ENCODE assay signal across 1 cellular context in the genomic region with DNA sequence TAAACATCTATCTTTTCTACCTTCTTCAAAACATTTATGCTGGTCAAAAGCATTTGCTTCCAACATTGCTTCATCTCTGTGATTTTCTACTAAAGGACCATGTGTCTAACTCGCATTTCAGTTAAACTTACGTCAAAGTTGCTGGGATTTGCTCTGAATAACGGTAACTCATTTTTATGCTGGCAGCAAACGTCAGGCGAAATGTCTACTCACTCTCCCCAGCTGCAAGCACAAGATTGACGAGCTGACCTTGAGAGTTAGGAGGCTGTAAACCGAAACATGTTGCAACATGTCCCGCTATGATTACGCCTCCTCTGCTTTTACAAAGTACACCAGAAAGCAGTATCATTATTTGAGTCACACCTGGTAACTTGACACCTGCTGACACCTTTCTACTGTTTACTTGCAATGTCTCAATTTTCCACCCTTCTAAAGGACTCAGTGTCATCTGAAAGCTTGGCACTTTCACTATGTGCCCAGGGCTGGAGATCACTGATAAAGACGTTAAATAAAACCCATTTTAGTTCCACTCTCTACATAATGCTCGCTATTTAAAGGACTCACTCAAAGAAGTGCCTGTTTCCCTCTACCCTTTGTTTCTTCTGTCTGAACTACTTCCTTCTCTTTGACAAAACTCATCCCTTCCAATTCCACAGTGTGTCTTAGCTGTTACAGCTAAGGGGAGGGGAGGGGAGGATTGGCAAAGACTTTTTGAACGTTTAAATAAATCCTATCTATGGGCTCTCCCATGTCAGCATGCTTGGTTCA.
TF ChIP-seq lines count a peak whose summit lies in the region.

No MANE protein-coding gene starts in this region.

TF ChIP-seq in HepG2, 621 proteins besides CTCF, POLR2A, EP300 and RAD21 (continued from another document and continues in another):
- TF ChIP-seq, protein P1, sequence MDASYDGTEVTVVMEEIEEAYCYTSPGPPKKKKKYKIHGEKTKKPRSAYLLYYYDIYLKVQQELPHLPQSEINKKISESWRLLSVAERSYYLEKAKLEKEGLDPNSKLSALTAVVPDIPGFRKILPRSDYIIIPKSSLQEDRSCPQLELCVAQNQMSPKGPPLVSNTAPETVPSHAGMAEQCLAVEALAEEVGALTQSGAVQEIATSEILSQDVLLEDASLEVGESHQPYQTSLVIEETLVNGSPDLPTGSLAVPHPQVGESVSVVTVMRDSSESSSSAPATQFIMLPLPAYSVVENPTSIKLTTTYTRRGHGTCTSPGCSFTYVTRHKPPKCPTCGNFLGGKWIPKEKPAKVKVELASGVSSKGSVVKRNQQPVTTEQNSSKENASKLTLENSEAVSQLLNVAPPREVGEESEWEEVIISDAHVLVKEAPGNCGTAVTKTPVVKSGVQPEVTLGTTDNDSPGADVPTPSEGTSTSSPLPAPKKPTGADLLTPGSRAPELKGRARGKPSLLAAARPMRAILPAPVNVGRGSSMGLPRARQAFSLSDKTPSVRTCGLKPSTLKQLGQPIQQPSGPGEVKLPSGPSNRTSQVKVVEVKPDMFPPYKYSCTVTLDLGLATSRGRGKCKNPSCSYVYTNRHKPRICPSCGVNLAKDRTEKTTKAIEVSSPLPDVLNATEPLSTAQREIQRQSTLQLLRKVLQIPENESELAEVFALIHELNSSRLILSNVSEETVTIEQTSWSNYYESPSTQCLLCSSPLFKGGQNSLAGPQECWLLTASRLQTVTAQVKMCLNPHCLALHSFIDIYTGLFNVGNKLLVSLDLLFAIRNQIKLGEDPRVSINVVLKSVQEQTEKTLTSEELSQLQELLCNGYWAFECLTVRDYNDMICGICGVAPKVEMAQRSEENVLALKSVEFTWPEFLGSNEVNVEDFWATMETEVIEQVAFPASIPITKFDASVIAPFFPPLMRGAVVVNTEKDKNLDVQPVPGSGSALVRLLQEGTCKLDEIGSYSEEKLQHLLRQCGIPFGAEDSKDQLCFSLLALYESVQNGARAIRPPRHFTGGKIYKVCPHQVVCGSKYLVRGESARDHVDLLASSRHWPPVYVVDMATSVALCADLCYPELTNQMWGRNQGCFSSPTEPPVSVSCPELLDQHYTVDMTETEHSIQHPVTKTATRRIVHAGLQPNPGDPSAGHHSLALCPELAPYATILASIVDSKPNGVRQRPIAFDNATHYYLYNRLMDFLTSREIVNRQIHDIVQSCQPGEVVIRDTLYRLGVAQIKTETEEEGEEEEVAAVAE (CRISPR knock-in tag; IDR thresholded peaks at IDR 0.05; ENCODE audit: borderline replicate concordance), result peak; percentile 79
- TF ChIP-seq ZNF451 (CRISPR knock-in tag; IDR thresholded peaks at IDR 0.05) (no peak), LCORL (IDR thresholded peaks at IDR 0.05) (no peak), LCORL (CRISPR knock-in tag; IDR thresholded peaks at IDR 0.05) (peak; percentile 91), NR2F6 (IDR thresholded peaks at IDR 0.05) (no peak), NR2F6 (CRISPR knock-in tag; IDR thresholded peaks at IDR 0.05) (peak; percentile 41; the same call in 1 of the 2 replicates), SRSF4 (IDR thresholded peaks at IDR 0.05; ENCODE audit: low read depth, low read length, poor library complexity, severe bottlenecking) (no peak), AGO1 (IDR thresholded peaks at IDR 0.05; ENCODE audit: low read depth, low read length, poor library complexity, severe bottlenecking) (no peak), ZNF251 (CRISPR knock-in tag; IDR thresholded peaks at IDR 0.05) (no peak), PRPF4 (IDR thresholded peaks at IDR 0.05; ENCODE audit: low read depth, low read length, poor library complexity, severe bottlenecking) (no peak), RBFOX2 (IDR thresholded peaks at IDR 0.05; ENCODE audit: low read depth, low read length) (0 out of 2 replicates have a peak, but pooled peaks have one; percentile 19), ELF4 (CRISPR knock-in tag; IDR thresholded peaks at IDR 0.05; ENCODE audit: borderline replicate concordance) (no peak; the same call in 1 of the 2 replicates), ZMYM3 (CRISPR knock-in tag; IDR thresholded peaks at IDR 0.05) (peak; percentile 50; the same call in 1 of the 2 replicates), JUN (CRISPR knock-in tag; IDR thresholded peaks at IDR 0.05) (no peak), TOPORS (CRISPR knock-in tag; IDR thresholded peaks at IDR 0.05) (0 out of 2 replicates have a peak, but pooled peaks have one; percentile 26), ATF7-NPFF (CRISPR knock-in tag; IDR thresholded peaks at IDR 0.05; ENCODE audit: low read depth) (no peak), RCOR2 (CRISPR knock-in tag; IDR thresholded peaks at IDR 0.05) (peak; percentile 42; the same call in 1 of the 2 replicates), TMF1 (CRISPR knock-in tag; IDR thresholded peaks at IDR 0.05; ENCODE audit: low read depth) (no peak), SP2 (CRISPR knock-in tag; IDR thresholded peaks at IDR 0.05) (no peak), RBM22 (optimal IDR thresholded peaks at IDR 0.05; ENCODE audit: low read length) (no peak), REPIN1 (CRISPR knock-in tag; IDR thresholded peaks at IDR 0.05; ENCODE audit: borderline replicate concordance, low read depth) (peak; percentile 86; the same call in 1 of the 2 replicates), ZIK1 (CRISPR knock-in tag; IDR thresholded peaks at IDR 0.05; ENCODE audit: borderline replicate concordance, low read depth) (no peak), SP4 (CRISPR knock-in tag; IDR thresholded peaks at IDR 0.05) (no peak), ZNF3 (CRISPR knock-in tag; IDR thresholded peaks at IDR 0.05) (no peak), ZNF770 (CRISPR knock-in tag; IDR thresholded peaks at IDR 0.05) (no peak), PRDM10 (CRISPR knock-in tag; IDR thresholded peaks at IDR 0.05; ENCODE audit: low read depth) (0 out of 2 replicates have a peak, but pooled peaks have one; percentile 22), KDM6A (CRISPR knock-in tag; IDR thresholded peaks at IDR 0.05; ENCODE audit: low read depth) (no peak), NFATC3 (CRISPR knock-in tag; IDR thresholded peaks at IDR 0.05) (no peak), NFE2 (CRISPR knock-in tag; IDR thresholded peaks at IDR 0.05) (no peak), SAP130 (CRISPR knock-in tag; IDR thresholded peaks at IDR 0.05; ENCODE audit: low read depth) (peak; percentile 71), IRF1 (CRISPR knock-in tag; IDR thresholded peaks at IDR 0.05; ENCODE audit: low read depth) (no peak)
- TF ChIP-seq, protein P2, sequence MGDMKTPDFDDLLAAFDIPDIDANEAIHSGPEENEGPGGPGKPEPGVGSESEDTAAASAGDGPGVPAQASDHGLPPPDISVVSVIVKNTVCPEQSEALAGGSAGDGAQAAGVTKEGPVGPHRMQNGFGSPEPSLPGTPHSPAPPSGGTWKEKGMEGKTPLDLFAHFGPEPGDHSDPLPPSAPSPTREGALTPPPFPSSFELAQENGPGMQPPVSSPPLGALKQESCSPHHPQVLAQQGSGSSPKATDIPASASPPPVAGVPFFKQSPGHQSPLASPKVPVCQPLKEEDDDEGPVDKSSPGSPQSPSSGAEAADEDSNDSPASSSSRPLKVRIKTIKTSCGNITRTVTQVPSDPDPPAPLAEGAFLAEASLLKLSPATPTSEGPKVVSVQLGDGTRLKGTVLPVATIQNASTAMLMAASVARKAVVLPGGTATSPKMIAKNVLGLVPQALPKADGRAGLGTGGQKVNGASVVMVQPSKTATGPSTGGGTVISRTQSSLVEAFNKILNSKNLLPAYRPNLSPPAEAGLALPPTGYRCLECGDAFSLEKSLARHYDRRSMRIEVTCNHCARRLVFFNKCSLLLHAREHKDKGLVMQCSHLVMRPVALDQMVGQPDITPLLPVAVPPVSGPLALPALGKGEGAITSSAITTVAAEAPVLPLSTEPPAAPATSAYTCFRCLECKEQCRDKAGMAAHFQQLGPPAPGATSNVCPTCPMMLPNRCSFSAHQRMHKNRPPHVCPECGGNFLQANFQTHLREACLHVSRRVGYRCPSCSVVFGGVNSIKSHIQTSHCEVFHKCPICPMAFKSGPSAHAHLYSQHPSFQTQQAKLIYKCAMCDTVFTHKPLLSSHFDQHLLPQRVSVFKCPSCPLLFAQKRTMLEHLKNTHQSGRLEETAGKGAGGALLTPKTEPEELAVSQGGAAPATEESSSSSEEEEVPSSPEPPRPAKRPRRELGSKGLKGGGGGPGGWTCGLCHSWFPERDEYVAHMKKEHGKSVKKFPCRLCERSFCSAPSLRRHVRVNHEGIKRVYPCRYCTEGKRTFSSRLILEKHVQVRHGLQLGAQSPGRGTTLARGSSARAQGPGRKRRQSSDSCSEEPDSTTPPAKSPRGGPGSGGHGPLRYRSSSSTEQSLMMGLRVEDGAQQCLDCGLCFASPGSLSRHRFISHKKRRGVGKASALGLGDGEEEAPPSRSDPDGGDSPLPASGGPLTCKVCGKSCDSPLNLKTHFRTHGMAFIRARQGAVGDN (CRISPR knock-in tag; IDR thresholded peaks at IDR 0.05), result no peak
- TF ChIP-seq, protein P3, sequence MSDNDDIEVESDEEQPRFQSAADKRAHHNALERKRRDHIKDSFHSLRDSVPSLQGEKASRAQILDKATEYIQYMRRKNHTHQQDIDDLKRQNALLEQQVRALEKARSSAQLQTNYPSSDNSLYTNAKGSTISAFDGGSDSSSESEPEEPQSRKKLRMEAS (IDR thresholded peaks at IDR 0.05), result peak; percentile 36; the same call in 1 of the 2 replicates
- TF ChIP-seq, protein P4, sequence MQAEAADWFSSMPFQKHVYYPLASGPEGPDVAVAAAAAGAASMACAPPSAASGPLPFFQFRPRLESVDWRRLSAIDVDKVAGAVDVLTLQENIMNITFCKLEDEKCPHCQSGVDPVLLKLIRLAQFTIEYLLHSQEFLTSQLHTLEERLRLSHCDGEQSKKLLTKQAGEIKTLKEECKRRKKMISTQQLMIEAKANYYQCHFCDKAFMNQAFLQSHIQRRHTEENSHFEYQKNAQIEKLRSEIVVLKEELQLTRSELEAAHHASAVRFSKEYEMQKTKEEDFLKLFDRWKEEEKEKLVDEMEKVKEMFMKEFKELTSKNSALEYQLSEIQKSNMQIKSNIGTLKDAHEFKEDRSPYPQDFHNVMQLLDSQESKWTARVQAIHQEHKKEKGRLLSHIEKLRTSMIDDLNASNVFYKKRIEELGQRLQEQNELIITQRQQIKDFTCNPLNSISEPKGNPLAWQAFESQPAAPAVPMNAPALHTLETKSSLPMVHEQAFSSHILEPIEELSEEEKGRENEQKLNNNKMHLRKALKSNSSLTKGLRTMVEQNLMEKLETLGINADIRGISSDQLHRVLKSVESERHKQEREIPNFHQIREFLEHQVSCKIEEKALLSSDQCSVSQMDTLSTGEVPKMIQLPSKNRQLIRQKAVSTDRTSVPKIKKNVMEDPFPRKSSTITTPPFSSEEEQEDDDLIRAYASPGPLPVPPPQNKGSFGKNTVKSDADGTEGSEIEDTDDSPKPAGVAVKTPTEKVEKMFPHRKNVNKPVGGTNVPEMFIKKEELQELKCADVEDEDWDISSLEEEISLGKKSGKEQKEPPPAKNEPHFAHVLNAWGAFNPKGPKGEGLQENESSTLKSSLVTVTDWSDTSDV (CRISPR knock-in tag; IDR thresholded peaks at IDR 0.05), result no peak
- TF ChIP-seq, protein P5, sequence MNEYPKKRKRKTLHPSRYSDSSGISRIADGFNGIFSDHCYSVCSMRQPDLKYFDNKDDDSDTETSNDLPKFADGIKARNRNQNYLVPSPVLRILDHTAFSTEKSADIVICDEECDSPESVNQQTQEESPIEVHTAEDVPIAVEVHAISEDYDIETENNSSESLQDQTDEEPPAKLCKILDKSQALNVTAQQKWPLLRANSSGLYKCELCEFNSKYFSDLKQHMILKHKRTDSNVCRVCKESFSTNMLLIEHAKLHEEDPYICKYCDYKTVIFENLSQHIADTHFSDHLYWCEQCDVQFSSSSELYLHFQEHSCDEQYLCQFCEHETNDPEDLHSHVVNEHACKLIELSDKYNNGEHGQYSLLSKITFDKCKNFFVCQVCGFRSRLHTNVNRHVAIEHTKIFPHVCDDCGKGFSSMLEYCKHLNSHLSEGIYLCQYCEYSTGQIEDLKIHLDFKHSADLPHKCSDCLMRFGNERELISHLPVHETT (CRISPR knock-in tag; conservative IDR thresholded peaks at IDR 0.05), result no peak
- TF ChIP-seq, protein P6, sequence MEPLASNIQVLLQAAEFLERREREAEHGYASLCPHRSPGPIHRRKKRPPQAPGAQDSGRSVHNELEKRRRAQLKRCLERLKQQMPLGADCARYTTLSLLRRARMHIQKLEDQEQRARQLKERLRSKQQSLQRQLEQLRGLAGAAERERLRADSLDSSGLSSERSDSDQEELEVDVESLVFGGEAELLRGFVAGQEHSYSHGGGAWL (CRISPR knock-in tag; IDR thresholded peaks at IDR 0.05), result no peak
